12 cellular contexts compared by ENCODE assay signal in genomic region chr7:155918720-155919399, GRCh38.
A peak's percentile ranks its signal among the peaks of the same experiment; 100 is the strongest.
DNase-seq lines count a peak whose midpoint lies in the region; TF ChIP-seq lines count a peak whose summit lies in the region.
"Had no signal": no experiment of that assay in that cellular context is flagged by ENCODE, and none has a peak within 500 bp of the region (broad histone marks: within the 10 kb centered on the region; RNA-seq: fewer than 3 reads in every experiment).

No MANE protein-coding gene starts in this region.

- H4K20me1 ChIP-seq in neural progenitor cell (ENCODE audit: low read depth) = no peaks in the 10 kb centered on the region

- peaks cover 8% of the 10 kb centered on the region for H3K27me3 Mint-ChIP-seq in neural progenitor cell (ENCODE audit: insufficient read depth, low read depth)
- H3K27me3 Mint-ChIP-seq: activated naive CD4-positive, alpha-beta T cell treated with anti-CD3 and anti-CD28 coated beads, Interleukin-2, amount 50 U/mL, for 24 hours; stimulated activated naive CD8-positive, alpha-beta T cell treated with anti-CD3 and anti-CD28 coated beads, Interleukin-15, Interleukin-2, amounts not matched to agents 100 ng/mL and 50 ng/mL, for 24 hours had no signal

- H3K4me3 Mint-ChIP-seq in neural progenitor cell = peak overlapping the region; percentile 0
- H3K4me3 Mint-ChIP-seq: activated naive CD4-positive, alpha-beta T cell treated with anti-CD3 and anti-CD28 coated beads, Interleukin-2, amount 50 U/mL, for 24 hours; stimulated activated naive CD8-positive, alpha-beta T cell treated with anti-CD3 and anti-CD28 coated beads, Interleukin-15, Interleukin-2, amounts not matched to agents 100 ng/mL and 50 ng/mL, for 24 hours had no signal

- no peaks in the 10 kb centered on the region for H3K4me1 ChIP-seq in neural progenitor cell
- H3K4me1 ChIP-seq: sigmoid colon had no signal

- H3K27ac ChIP-seq in neural progenitor cell = no peak overlapping the region
- H3K27ac ChIP-seq: sigmoid colon had no signal

- no peak for TF ChIP-seq CTCF in fibroblast of mammary gland (conservative IDR thresholded peaks at IDR 0.05; ENCODE audit: control insufficient read depth, insufficient read depth, low read depth, low read length)
- no peak for TF ChIP-seq CTCF in neural progenitor cell (IDR thresholded peaks at IDR 0.05)

- H3K4me1 Mint-ChIP-seq in neural progenitor cell = peaks cover 4% of the 10 kb centered on the region
- H3K4me1 Mint-ChIP-seq: activated naive CD4-positive, alpha-beta T cell treated with anti-CD3 and anti-CD28 coated beads, Interleukin-2, amount 50 U/mL, for 24 hours had no signal

- no peaks in the 10 kb centered on the region for H3K27me3 ChIP-seq in neural progenitor cell
- H3K27me3 ChIP-seq: sigmoid colon had no signal

- peaks cover 5% of the 10 kb centered on the region for H3K9me3 Mint-ChIP-seq in neural progenitor cell
- H3K9me3 Mint-ChIP-seq: activated naive CD4-positive, alpha-beta T cell treated with anti-CD3 and anti-CD28 coated beads, Interleukin-2, amount 50 U/mL, for 24 hours; stimulated activated naive CD8-positive, alpha-beta T cell treated with anti-CD3 and anti-CD28 coated beads, Interleukin-15, Interleukin-2, amounts not matched to agents 100 ng/mL and 50 ng/mL, for 24 hours had no signal

- no peak overlapping the region for H3K4me2 ChIP-seq in neural progenitor cell

- no peaks in the 10 kb centered on the region for H3K36me3 Mint-ChIP-seq in neural progenitor cell
- H3K36me3 Mint-ChIP-seq: activated naive CD4-positive, alpha-beta T cell treated with anti-CD3 and anti-CD28 coated beads, Interleukin-2, amount 50 U/mL, for 24 hours had no signal

- no peaks in the 10 kb centered on the region for H3K79me2 ChIP-seq in neural progenitor cell (ENCODE audit: low read depth)

- peak; percentile 63 for DNase-seq in ELR (ENCODE audit: low read depth)
- DNase-seq in RPMI7951 (ENCODE audit: low read depth) = peak; percentile 98
- DNase-seq in fibroblast of mammary gland (ENCODE audit: low read depth) = peak; percentile 73
- no peak for DNase-seq in neural progenitor cell (ENCODE audit: low spot score)
- DNase-seq in NCI-H2107 (lab: John Stamatoyannopoulos, UW) = no peak
- DNase-seq in amygdala (lab: John Stamatoyannopoulos, UW) = no peak
- no peak for DNase-seq in activated naive CD4-positive, alpha-beta T cell treated with Interleukin-2 at 50 U/mL for 16 hours
- DNase-seq in Kasumi-1 (lab: John Stamatoyannopoulos, UW) = no peak
- DNase-seq: NCI-H2171 had no signal

- H3F3A ChIP-seq in neural progenitor cell (ENCODE audit: low read depth) = no peaks in the 10 kb centered on the region

- no peak overlapping the region for H3K9ac ChIP-seq in neural progenitor cell

- H3K36me3 ChIP-seq in neural progenitor cell = no peaks in the 10 kb centered on the region
- H3K36me3 ChIP-seq: sigmoid colon had no signal

- H2AFZ ChIP-seq in neural progenitor cell (replicated peaks) = no peak overlapping the region

- H3K27ac Mint-ChIP-seq in neural progenitor cell = no peak overlapping the region
- H3K27ac Mint-ChIP-seq: activated naive CD4-positive, alpha-beta T cell treated with anti-CD3 and anti-CD28 coated beads, Interleukin-2, amount 50 U/mL, for 24 hours; stimulated activated naive CD8-positive, alpha-beta T cell treated with anti-CD3 and anti-CD28 coated beads, Interleukin-15, Interleukin-2, amounts not matched to agents 100 ng/mL and 50 ng/mL, for 24 hours had no signal

- H3K4me3 ChIP-seq in fibroblast of mammary gland (ENCODE audit: control insufficient read depth, low read depth, low read length) (no peak overlapping the region), neural progenitor cell (no peak overlapping the region)
- H3K4me3 ChIP-seq: sigmoid colon had no signal

- H3K9me3 ChIP-seq in neural progenitor cell (ENCODE audit: low read depth) = no peaks in the 10 kb centered on the region
- H3K9me3 ChIP-seq: sigmoid colon had no signal

Comparison
In these comparisons a context has a peak if more than half of its experiments do, and no peak if none do; other contexts are left out.
1. DNase-seq: peak in ELR (single experiment), RPMI7951 (single experiment) and fibroblast of mammary gland (single experiment); none in neural progenitor cell (single experiment), NCI-H2107 (single experiment), amygdala (0 of 56), activated naive CD4-positive, alpha-beta T cell treated with Interleukin-2 at 50 U/mL for 16 hours (single experiment) and Kasumi-1 (0 of 2).